6 cellular contexts compared by ENCODE assay signal in the genomic region with DNA sequence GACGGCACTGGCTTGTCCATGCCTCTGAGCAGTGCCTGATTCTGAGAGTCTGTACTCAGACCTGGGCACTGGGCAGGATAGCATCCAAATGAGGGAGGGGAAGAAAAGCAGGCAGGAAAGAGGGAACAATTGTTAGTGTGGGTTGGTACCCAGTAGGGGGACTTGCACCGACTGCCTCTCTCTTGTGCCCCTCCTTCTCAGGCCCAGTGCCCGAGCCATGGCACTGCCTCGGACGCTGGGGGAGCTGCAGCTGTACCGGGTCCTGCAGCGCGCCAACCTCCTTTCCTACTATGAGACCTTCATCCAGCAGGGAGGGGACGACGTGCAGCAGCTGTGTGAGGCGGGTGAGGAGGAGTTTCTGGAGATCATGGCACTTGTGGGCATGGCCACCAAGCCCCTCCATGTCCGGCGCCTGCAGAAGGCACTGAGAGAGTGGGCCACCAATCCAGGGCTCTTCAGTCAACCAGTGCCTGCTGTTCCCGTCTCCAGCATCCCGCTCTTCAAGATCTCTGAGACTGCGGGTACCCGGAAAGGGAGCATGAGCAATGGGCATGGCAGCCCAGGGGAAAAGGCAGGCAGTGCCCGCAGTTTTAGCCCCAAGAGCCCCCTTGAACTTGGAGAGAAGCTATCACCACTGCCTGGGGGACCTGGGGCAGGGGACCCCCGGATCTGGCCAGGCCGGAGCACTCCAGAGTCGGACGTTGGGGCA. TPM values are rescaled to one million over a fixed set of nuclear protein-coding genes. Genes with fewer than 3 reads are reported as not detected.
DNase-seq lines count a peak whose midpoint lies in the region; ATAC-seq and TF ChIP-seq lines count a peak whose summit lies in the region.

No MANE protein-coding gene starts in this region.

- peak overlapping the region; percentile 30 to 69 (median 38) for H3K9ac ChIP-seq in skeletal muscle tissue (ENCODE audit: low read depth in 1 of 3, low read length in 3 of 3)

- DNase-seq in RWPE1 (ENCODE audit: low spot score) (no peak), epithelial cell of esophagus (ENCODE audit: low read depth) (no peak), GF-D8 (lab: John Stamatoyannopoulos, UW) (no peak)

- ATAC-seq in HG03354 (IDR thresholded peaks at IDR 0.05; ENCODE audit: poor library complexity, severe bottlenecking, unreplicated experiment) (no peak), GM18511 (IDR thresholded peaks at IDR 0.05; ENCODE audit: unreplicated experiment) (no peak)

- CTCF ChIA-PET in RWPE1 (lab: Yijun Ruan, JAX), result interaction anchor here (1.1 to 2.7 kb wide), 2 partner anchors 18 to 20 kb away, joined by 7 to 15 read pairs; a partner anchor contains a TSS

- no peaks in the 10 kb centered on the region for H3K27me3 ChIP-seq in skeletal muscle tissue (ENCODE audit: control insufficient read depth in 3 of 3, insufficient read depth in 3 of 3, low read length in 3 of 3)

- H3K4me3 ChIP-seq in epithelial cell of esophagus (ENCODE audit: low read length), result peak overlapping the region; percentile 83
- peak overlapping the region; percentile 49 to 60 (median 54) for H3K4me3 ChIP-seq in skeletal muscle tissue (ENCODE audit: low read length in 3 of 3)

- peaks cover 20 to 36% (median 33%) of the 10 kb centered on the region in 3 donors for H3K36me3 ChIP-seq in skeletal muscle tissue (ENCODE audit: control insufficient read depth in 3 of 3, insufficient read depth in 3 of 3, low read length in 3 of 3)

- H3K27ac ChIP-seq in RWPE1 (peak overlapping the region; percentile 100), skeletal muscle tissue (ENCODE audit: low read depth, low read length) (no peak overlapping the region)

- H3K9me3 ChIP-seq in skeletal muscle tissue (ENCODE audit: control insufficient read depth in 3 of 3, low read length in 3 of 3), result no peaks in the 10 kb centered on the region

- peaks cover 38 to 51% (median 47%) of the 10 kb centered on the region in 3 donors for H3K4me1 ChIP-seq in skeletal muscle tissue (ENCODE audit: control insufficient read depth in 3 of 3, insufficient read depth in 3 of 3, low read length in 3 of 3)

- TF ChIP-seq CTCF in RWPE1 (conservative IDR thresholded peaks at IDR 0.05; ENCODE audit: low read depth) (no peak), epithelial cell of esophagus (IDR thresholded peaks at IDR 0.05; ENCODE audit: insufficient read depth, low read depth, low read length, missing control alignments) (no peak)

- POLR2A ChIA-PET in RWPE1 (lab: Yijun Ruan, JAX; ENCODE audit: low non-redundant PET), result interaction anchor here (0.6 to 3.0 kb wide), 2 partner anchors 13 to 20 kb away, joined by 4 to 11 read pairs; a partner anchor contains a TSS

RNA-seq across cellular contexts. Expression of a gene that starts 2.2 kb away (rescaled TPM):
- 38.1 TPM for total RNA-seq in skeletal muscle tissue

RNA-seq across cellular contexts. Expression of a gene that starts 12.5 kb away (rescaled TPM):
- total RNA-seq in skeletal muscle tissue, result 11.0 TPM

RNA-seq across cellular contexts. Expression of a gene that starts 20.1 kb away (rescaled TPM):
- 31.8 TPM for total RNA-seq in skeletal muscle tissue

RNA-seq across cellular contexts. Expression of a gene that starts 37.2 kb away (rescaled TPM):
- 118 TPM for total RNA-seq in skeletal muscle tissue

RNA-seq across cellular contexts. Expression of a gene that starts 41.1 kb away (rescaled TPM):
- not detected for total RNA-seq in skeletal muscle tissue
